Comparison of ENCODE assay signal across 14 cellular contexts in genomic region chr2:186716899-186717811, GRCh38. TPM values are rescaled to one million over a fixed set of nuclear protein-coding genes. Genes with fewer than 3 reads are reported as not detected.
DNase-seq lines count a peak whose midpoint lies in the region; ATAC-seq, FAIRE-seq and TF ChIP-seq lines count a peak whose summit lies in the region.
"Had no signal": no experiment of that assay in that cellular context is flagged by ENCODE, and none has a peak within 500 bp of the region (broad histone marks: within the 10 kb centered on the region; RNA-seq: fewer than 3 reads in every experiment).

No MANE protein-coding gene starts in this region.

- H2AFZ ChIP-seq in K562 (ENCODE audit: low read depth, low read length): no peak overlapping the region

- TF ChIP-seq RAD21 in K562 (CRISPR knock-in tag; conservative IDR thresholded peaks at IDR 0.05 in 1 of 2, IDR thresholded peaks at IDR 0.05 in 1 of 2): no peak

- H3K4me3 ChIP-seq in breast epithelium (no peak overlapping the region), K562 (no peak overlapping the region), ovary (no peak overlapping the region)
- H3K4me3 ChIP-seq: prostate gland had no signal

- no peak overlapping the region for H3K4me3 Mint-ChIP-seq in MCF 10A (ENCODE audit: unreplicated experiment)
- no peak overlapping the region for H3K4me3 Mint-ChIP-seq in type B pancreatic cell
- H3K4me3 Mint-ChIP-seq: activated naive CD8-positive, alpha-beta T cell treated with anti-CD3 and anti-CD28 coated beads, Interleukin-2, amount 10 ng/mL, durations not matched to agents 7 days and 5 days; memory B cell; T-cell had no signal

- no peaks in the 10 kb centered on the region for H3K27me3 Mint-ChIP-seq in MCF 10A (ENCODE audit: insufficient read depth, unreplicated experiment)
- H3K27me3 Mint-ChIP-seq in type B pancreatic cell: no peaks in the 10 kb centered on the region
- H3K27me3 Mint-ChIP-seq: memory B cell, T-cell had no signal

- no peaks in the 10 kb centered on the region for H3K9me1 ChIP-seq in K562 (ENCODE audit: control insufficient read depth, insufficient read depth, low read length)

- H3K36me3 Mint-ChIP-seq in MCF 10A (ENCODE audit: insufficient read depth, unreplicated experiment): no peaks in the 10 kb centered on the region
- H3K36me3 Mint-ChIP-seq in type B pancreatic cell: no peaks in the 10 kb centered on the region
- H3K36me3 Mint-ChIP-seq: activated naive CD8-positive, alpha-beta T cell treated with anti-CD3 and anti-CD28 coated beads, Interleukin-2, amount 10 ng/mL, durations not matched to agents 7 days and 5 days; memory B cell; T-cell had no signal

- TF ChIP-seq CTCF in MCF 10A (IDR thresholded peaks at IDR 0.05; ENCODE audit: unreplicated experiment) (no peak), breast epithelium (IDR thresholded peaks at IDR 0.05) (no peak), K562 (IDR thresholded peaks at IDR 0.05 in 2 of 3, conservative IDR thresholded peaks at IDR 0.05 in 1 of 3; ENCODE audit: insufficient read depth in 2 of 3, low read depth in 1 of 3, low read length in 3 of 3) (no peak), type B pancreatic cell (conservative IDR thresholded peaks at IDR 0.05) (no peak), ovary (IDR thresholded peaks at IDR 0.05) (no peak)

- H3K27ac ChIP-seq in breast epithelium: no peak overlapping the region
- H3K27ac ChIP-seq in K562 (ENCODE audit: extremely low read depth, low read depth, low read length): no peak overlapping the region
- no peak overlapping the region for H3K27ac ChIP-seq in ovary
- H3K27ac ChIP-seq: prostate gland had no signal

- in situ Hi-C loops in K562 (cut with MboI): no loop called here

- H3K4me2 ChIP-seq in K562 (ENCODE audit: insufficient read depth, low read length): no peak overlapping the region

- H4K20me1 ChIP-seq in K562 (replicated peaks; ENCODE audit: control insufficient read depth, insufficient read depth, low read length): no peaks in the 10 kb centered on the region

- H3K4me1 Mint-ChIP-seq in MCF 10A (ENCODE audit: insufficient read depth, unreplicated experiment): no peaks in the 10 kb centered on the region
- H3K4me1 Mint-ChIP-seq in type B pancreatic cell (ENCODE audit: unreplicated experiment): peaks cover 34% of the 10 kb centered on the region
- H3K4me1 Mint-ChIP-seq: activated naive CD8-positive, alpha-beta T cell treated with anti-CD3 and anti-CD28 coated beads, Interleukin-2, amount 10 ng/mL, durations not matched to agents 7 days and 5 days; memory B cell; T-cell had no signal

- POLR2A ChIA-PET in MCF 10A (lab: Yijun Ruan, JAX): no interaction called here
- POLR2A ChIA-PET in K562 (lab: Yijun Ruan, JAX): no interaction called here

- H3K79me2 ChIP-seq in K562 (ENCODE audit: control insufficient read depth, insufficient read depth, low read length): no peaks in the 10 kb centered on the region

- no peaks in the 10 kb centered on the region for H3K9me3 Mint-ChIP-seq in MCF 10A (ENCODE audit: unreplicated experiment)
- no peaks in the 10 kb centered on the region for H3K9me3 Mint-ChIP-seq in type B pancreatic cell
- H3K9me3 Mint-ChIP-seq: activated naive CD8-positive, alpha-beta T cell treated with anti-CD3 and anti-CD28 coated beads, Interleukin-2, amount 10 ng/mL, durations not matched to agents 7 days and 5 days; memory B cell; T-cell had no signal

- intact Hi-C loops in MCF 10A (cut with micrococcal nuclease) (no loop called here), breast epithelium (cut with DNase I; ENCODE audit: low total_unique reads) (no loop called here), K562 (cut with micrococcal nuclease) (no loop called here), ovary (cut with DNase I) (no loop called here)

- H3K27me3 ChIP-seq in breast epithelium (no peaks in the 10 kb centered on the region), K562 (ENCODE audit: control insufficient read depth in 2 of 2, insufficient read depth in 2 of 2, low read length in 2 of 2) (no peaks in the 10 kb centered on the region; a peak in 1 of 5 replicates), ovary (no peaks in the 10 kb centered on the region)

- H3K27ac Mint-ChIP-seq in MCF 10A (ENCODE audit: low read depth, unreplicated experiment) (peak overlapping the region; percentile 21), type B pancreatic cell (peak overlapping the region; percentile 39)
- H3K27ac Mint-ChIP-seq: activated naive CD8-positive, alpha-beta T cell treated with anti-CD3 and anti-CD28 coated beads, Interleukin-2, amount 10 ng/mL, durations not matched to agents 7 days and 5 days; memory B cell; T-cell had no signal

- H3K36me3 ChIP-seq in breast epithelium (no peaks in the 10 kb centered on the region), K562 (ENCODE audit: control insufficient read depth, insufficient read depth, low read length) (no peaks in the 10 kb centered on the region), ovary (no peaks in the 10 kb centered on the region)
- H3K36me3 ChIP-seq: prostate gland had no signal

- no TSS peak for BruUV-seq in MCF 10A (replicated peaks; lab: Mats Ljungman, UMichigan)
- no TSS peak for BruUV-seq in K562 (replicated peaks; lab: Mats Ljungman, UMichigan)

- 0% methylated on average over 4 of the region's 4 CpGs for WGBS in K562 (ENCODE audit: insufficient coverage, low coverage, missing lambda C conversion rate)
- WGBS in ovary, 3 donors: 69 to 74% (median 74%) methylated on average over 4 of the region's 4 CpGs

- no peaks in the 10 kb centered on the region for H3K9me3 ChIP-seq in breast epithelium
- H3K9me3 ChIP-seq in K562 (replicated peaks; ENCODE audit: control insufficient read depth, insufficient read depth, low read depth, low read length): no peaks in the 10 kb centered on the region
- no peaks in the 10 kb centered on the region for H3K9me3 ChIP-seq in ovary
- H3K9me3 ChIP-seq: prostate gland had no signal

- DNase-seq in MCF 10A (ENCODE audit: unreplicated experiment) (no peak), breast epithelium (ENCODE audit: low spot score in 2 of 2) (no peak), K562 (ENCODE audit: extremely low read depth in 1 of 4, low spot score in 3 of 4) (no peak), iris pigment epithelial cell (ENCODE audit: low read depth) (peak; percentile 10), type B pancreatic cell (ENCODE audit: extremely low spot score, unreplicated experiment) (no peak), ovary (no peak), COLO829 (ENCODE audit: low spot score) (no peak)
- DNase-seq: activated naive CD8-positive, alpha-beta T cell treated with anti-CD3 and anti-CD28 coated beads, Interleukin-2, amount 10 ng/mL, durations not matched to agents 7 days and 5 days; activated T-cell treated with anti-CD3 and anti-CD28 coated beads for 4 hours; RPMI8226; T-cell had no signal

- ATAC-seq in K562 (peak; percentile 39; the same call in 1 of the 3 replicates), HG03457 (IDR thresholded peaks at IDR 0.05; ENCODE audit: unreplicated experiment) (no peak)
- ATAC-seq: T-cell had no signal

- TF ChIP-seq POLR2A in breast epithelium (IDR thresholded peaks at IDR 0.05) (no peak), K562 (conservative IDR thresholded peaks at IDR 0.05) (no peak), ovary (IDR thresholded peaks at IDR 0.05) (no peak)

- TF ChIP-seq EP300 in K562 (IDR thresholded peaks at IDR 0.05; ENCODE audit: low read length) (no peak), ovary (IDR thresholded peaks at IDR 0.05) (no peak)

- FAIRE-seq in K562 (lab: Jason Lieb, UNC): no peak

- H3K4me1 ChIP-seq in breast epithelium: no peaks in the 10 kb centered on the region
- no peaks in the 10 kb centered on the region for H3K4me1 ChIP-seq in K562 (replicated peaks in 1 of 2; ENCODE audit: control insufficient read depth in 2 of 2, insufficient read depth in 2 of 2, low read length in 2 of 2)
- H3K4me1 ChIP-seq in ovary (ENCODE audit: insufficient read depth): peaks cover 2% of the 10 kb centered on the region
- H3K4me1 ChIP-seq: prostate gland had no signal

- CTCF ChIA-PET in MCF 10A (lab: Yijun Ruan, JAX): interaction anchor here (0.5 kb wide), 1 partner anchor 15 kb away, joined by 4 read pairs; no protein-coding TSS in a partner anchor
- CTCF ChIA-PET in K562 (lab: Yijun Ruan, JAX; ENCODE audit: low intra/inter-chr PET ratio): no interaction called here

- no peak overlapping the region for H3K9ac ChIP-seq in K562 (ENCODE audit: insufficient read depth in 1 of 2, low read depth in 2 of 2, low read length in 2 of 2)

TF ChIP-seq in K562, 482 proteins besides CTCF, POLR2A, EP300 and RAD21 (continues in another document):
- TF ChIP-seq TSC22D4 (tag; IDR thresholded peaks at IDR 0.05) (no peak), TBL1XR1 (IDR thresholded peaks at IDR 0.05; ENCODE audit: low read length in 2 of 2) (no peak)

RNA-seq across cellular contexts. Expression of gene FAM171B, which starts 23.3 kb away (rescaled TPM):
- 4.9 and 5.9 TPM in 2 replicates for total RNA-seq in MCF 10A (2022)
- 10 to 100 TPM in 2 of 3 donors, 1 to 10 TPM in 1; 9.4 to 12.1 (median 10.5) TPM for total RNA-seq in breast epithelium
- total RNA-seq in K562 (2011; cell fraction: chromatin; rRNA removed; ENCODE audit: low replicate concordance): 0.09 TPM in 1 of 2 replicates, not detected in the other
- not detected in 2 replicates for total RNA-seq in K562 (2011; cell fraction: nucleolus; rRNA removed)
- total RNA-seq in K562 (2011; cell fraction: nucleoplasm; rRNA removed): not detected in 2 replicates
- under 0.01 TPM in 1 of 2 replicates, not detected in the other for total RNA-seq in K562 (2014; rRNA removed)
- total RNA-seq in K562 (2014; rRNA removed; fragmentation: Illumina TruSeq; extraction: Trizol): 0.04 and 0.13 TPM in 2 replicates
- total RNA-seq in K562 (2015; rRNA removed; fragmentation: Illumina TruSeq; extraction: Trizol): 0.04 TPM in 2 replicates
- total RNA-seq in K562 (2021): 0.07 TPM in 1 of 2 replicates, not detected in the other
- not detected in 2 replicates for polyA plus RNA-seq in K562 (2011; rRNA removed)
- not detected in 2 replicates for polyA plus RNA-seq in K562 (2011; cell fraction: cytosol; rRNA removed)
- not detected in 2 replicates for polyA plus RNA-seq in K562 (2011; cell fraction: nucleus; rRNA removed)
- polyA plus RNA-seq in K562 (2012): 0.03 and 0.08 TPM in 2 replicates
- 0.04 TPM in 1 of 2 replicates, not detected in the other for polyA plus RNA-seq in K562 (2014; fragmentation: Illumina TruSeq; extraction: Trizol)
- under 1 TPM; 0.01 to 0.03 TPM for polyA plus RNA-seq in K562 (2014; fragmentation: Nextera tagmentation; extraction: Ambion mirVana)
- 0.05 TPM in 1 of 2 replicates, not detected in the other for polyA plus RNA-seq in K562 (2014; rRNA removed)
- polyA minus RNA-seq in K562 (2011; rRNA and poly(A)+ RNA removed): 0.06 TPM in 1 of 2 replicates, not detected in the other
- polyA minus RNA-seq in K562 (2011; cell fraction: cytosol; rRNA and poly(A)+ RNA removed): not detected in 2 replicates
- polyA minus RNA-seq in K562 (2011; cell fraction: nucleus; rRNA and poly(A)+ RNA removed): not detected in 2 replicates
- 7.4 and 21.2 TPM in 2 replicates for total RNA-seq in type B pancreatic cell (ENCODE audit: low replicate concordance)
- total RNA-seq in ovary: 10 to 100 TPM in 6 of 7 donors, 1 to 10 TPM in 1; 9.8 to 25.1 (median 16.6) TPM
- polyA plus RNA-seq in ovary: 1 to 10 TPM; 4.2 to 6.0 TPM
